ENCODE assay signal across 1 cellular context in the genomic region with DNA sequence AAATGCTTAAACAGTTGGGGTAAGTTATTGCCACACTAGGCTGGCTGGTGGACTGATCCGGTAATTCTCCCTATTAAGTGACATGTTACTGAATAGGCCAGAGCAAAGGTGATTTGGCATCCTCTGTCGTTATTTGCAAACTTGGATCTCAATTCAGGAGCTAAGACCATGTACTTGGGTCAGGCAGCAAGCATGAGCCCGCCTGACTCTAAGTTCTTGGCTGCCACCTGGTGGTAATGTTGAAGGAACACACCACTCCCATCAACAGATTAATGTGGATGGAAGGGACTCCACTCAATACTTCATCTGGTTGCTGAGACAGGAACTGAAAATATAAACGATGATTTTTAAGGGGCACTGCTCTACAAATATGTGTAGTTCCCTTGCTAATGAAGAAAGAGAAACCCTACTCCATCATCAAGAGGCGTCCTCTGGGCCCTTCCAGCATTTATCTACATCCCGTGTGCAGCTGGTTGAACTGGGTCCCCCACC.
TF ChIP-seq lines count a peak whose summit lies in the region.

No MANE protein-coding gene starts in this region.

TF ChIP-seq in HepG2, 621 proteins besides CTCF, POLR2A, EP300 and RAD21 (continued from another document and continues in another):
- TF ChIP-seq ZFP1 (CRISPR knock-in tag; IDR thresholded peaks at IDR 0.05) (0 out of 2 replicates have a peak, but pooled peaks have one; percentile 29), KDM2A (CRISPR knock-in tag; IDR thresholded peaks at IDR 0.05; ENCODE audit: borderline replicate concordance, low read depth) (peak; percentile 71), SIX1 (CRISPR knock-in tag; IDR thresholded peaks at IDR 0.05; ENCODE audit: borderline replicate concordance) (0 out of 2 replicates have a peak, but pooled peaks have one; percentile 40), CENPX (CRISPR knock-in tag; IDR thresholded peaks at IDR 0.05) (no peak), ARNT2 (CRISPR knock-in tag; IDR thresholded peaks at IDR 0.05; ENCODE audit: low read depth) (0 out of 2 replicates have a peak, but pooled peaks have one; percentile 61), ZIK1 (CRISPR knock-in tag; IDR thresholded peaks at IDR 0.05; ENCODE audit: borderline replicate concordance, low read depth) (0 out of 2 replicates have a peak, but pooled peaks have one; percentile 45), SNAPC2 (CRISPR knock-in tag; IDR thresholded peaks at IDR 0.05) (no peak), MIER2 (CRISPR knock-in tag; IDR thresholded peaks at IDR 0.05) (peak; percentile 80; the same call in 1 of the 2 replicates), ZNF331 (CRISPR knock-in tag; IDR thresholded peaks at IDR 0.05) (0 out of 2 replicates have a peak, but pooled peaks have one; percentile 52), ZNF598 (CRISPR knock-in tag; IDR thresholded peaks at IDR 0.05; ENCODE audit: borderline replicate concordance) (peak; percentile 79; the same call in 1 of the 2 replicates), FOXC1 (CRISPR knock-in tag; IDR thresholded peaks at IDR 0.05; ENCODE audit: borderline replicate concordance) (peak; percentile 51; the same call in 1 of the 2 replicates), POGZ (CRISPR knock-in tag; IDR thresholded peaks at IDR 0.05) (no peak), EEA1 (CRISPR knock-in tag; IDR thresholded peaks at IDR 0.05; ENCODE audit: borderline replicate concordance) (no peak), FOSL2 (CRISPR knock-in tag; IDR thresholded peaks at IDR 0.05) (peak; percentile 44), HOXA9 (CRISPR knock-in tag; IDR thresholded peaks at IDR 0.05; ENCODE audit: borderline replicate concordance) (no peak), GPN1 (CRISPR knock-in tag; IDR thresholded peaks at IDR 0.05; ENCODE audit: borderline replicate concordance) (no peak), SMAD9 (CRISPR knock-in tag; IDR thresholded peaks at IDR 0.05) (no peak), ZNF879 (CRISPR knock-in tag; IDR thresholded peaks at IDR 0.05) (no peak), ZBTB20 (CRISPR knock-in tag; IDR thresholded peaks at IDR 0.05; ENCODE audit: borderline replicate concordance, low read depth) (peak; percentile 70; the same call in 1 of the 2 replicates), RBFOX2 (IDR thresholded peaks at IDR 0.05; ENCODE audit: low read depth, low read length) (no peak), JUN (CRISPR knock-in tag; IDR thresholded peaks at IDR 0.05) (peak; percentile 47; the same call in 1 of the 2 replicates), ZNF83 (CRISPR knock-in tag; IDR thresholded peaks at IDR 0.05; ENCODE audit: borderline replicate concordance) (0 out of 2 replicates have a peak, but pooled peaks have one; percentile 26), MED1 (CRISPR knock-in tag; IDR thresholded peaks at IDR 0.05) (peak; percentile 31; the same call in 1 of the 2 replicates), CEBPB (IDR thresholded peaks at IDR 0.05; ENCODE audit: borderline replicate concordance, low read depth, low read length) (peak; percentile 27; the same call in 1 of the 2 replicates), ZNF781 (CRISPR knock-in tag; IDR thresholded peaks at IDR 0.05; ENCODE audit: borderline replicate concordance, not compliant biosample characterization) (peak; percentile 24), SP5 (CRISPR knock-in tag; IDR thresholded peaks at IDR 0.05; ENCODE audit: borderline replicate concordance, low read depth) (0 out of 2 replicates have a peak, but pooled peaks have one; percentile 28), ZSCAN29 (CRISPR knock-in tag; conservative IDR thresholded peaks at IDR 0.05) (no peak), RCOR2 (CRISPR knock-in tag; IDR thresholded peaks at IDR 0.05) (0 out of 2 replicates have a peak, but pooled peaks have one; percentile 48), TARDBP (CRISPR knock-in tag; IDR thresholded peaks at IDR 0.05) (0 out of 2 replicates have a peak, but pooled peaks have one; percentile 54)
- TF ChIP-seq, protein P1, sequence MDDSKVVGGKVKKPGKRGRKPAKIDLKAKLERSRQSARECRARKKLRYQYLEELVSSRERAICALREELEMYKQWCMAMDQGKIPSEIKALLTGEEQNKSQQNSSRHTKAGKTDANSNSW (CRISPR knock-in tag; IDR thresholded peaks at IDR 0.05; ENCODE audit: borderline replicate concordance) = no peak
- TF ChIP-seq, protein P2, sequence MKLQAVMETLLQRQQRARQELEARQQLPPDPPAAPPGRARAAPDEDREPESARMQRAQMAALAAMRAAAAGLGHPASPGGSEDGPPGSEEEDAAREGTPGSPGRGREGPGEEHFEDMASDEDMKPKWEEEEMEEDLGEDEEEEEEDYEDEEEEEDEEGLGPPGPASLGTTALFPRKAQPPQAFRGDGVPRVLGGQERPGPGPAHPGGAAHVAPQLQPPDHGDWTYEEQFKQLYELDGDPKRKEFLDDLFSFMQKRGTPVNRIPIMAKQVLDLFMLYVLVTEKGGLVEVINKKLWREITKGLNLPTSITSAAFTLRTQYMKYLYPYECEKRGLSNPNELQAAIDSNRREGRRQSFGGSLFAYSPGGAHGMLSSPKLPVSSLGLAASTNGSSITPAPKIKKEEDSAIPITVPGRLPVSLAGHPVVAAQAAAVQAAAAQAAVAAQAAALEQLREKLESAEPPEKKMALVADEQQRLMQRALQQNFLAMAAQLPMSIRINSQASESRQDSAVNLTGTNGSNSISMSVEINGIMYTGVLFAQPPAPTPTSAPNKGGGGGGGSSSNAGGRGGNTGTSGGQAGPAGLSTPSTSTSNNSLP (IDR thresholded peaks at IDR 0.05; ENCODE audit: low read depth, low read length) = peak; percentile 92
- TF ChIP-seq, protein P3, sequence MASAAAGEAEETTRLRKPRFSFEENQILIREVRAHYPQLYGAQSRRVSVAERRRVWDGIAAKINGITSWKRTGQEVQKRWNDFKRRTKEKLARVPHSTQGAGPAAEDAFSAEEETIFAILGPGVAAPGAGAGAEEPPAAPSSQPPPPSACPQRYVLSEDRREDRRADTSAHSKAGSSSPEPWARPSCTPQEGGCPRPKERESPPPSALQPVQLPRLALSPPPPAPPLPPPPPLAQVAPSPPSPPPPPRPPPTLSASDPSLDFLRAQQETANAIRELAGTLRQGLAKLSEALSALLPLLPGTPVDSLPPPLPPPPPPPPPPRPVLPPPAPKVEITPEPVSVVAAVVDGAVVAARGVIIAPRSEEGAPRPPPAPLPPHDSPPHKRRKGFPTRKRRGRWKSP (CRISPR knock-in tag; IDR thresholded peaks at IDR 0.05) = 0 out of 2 replicates have a peak, but pooled peaks have one; percentile 10
- TF ChIP-seq, protein P4, sequence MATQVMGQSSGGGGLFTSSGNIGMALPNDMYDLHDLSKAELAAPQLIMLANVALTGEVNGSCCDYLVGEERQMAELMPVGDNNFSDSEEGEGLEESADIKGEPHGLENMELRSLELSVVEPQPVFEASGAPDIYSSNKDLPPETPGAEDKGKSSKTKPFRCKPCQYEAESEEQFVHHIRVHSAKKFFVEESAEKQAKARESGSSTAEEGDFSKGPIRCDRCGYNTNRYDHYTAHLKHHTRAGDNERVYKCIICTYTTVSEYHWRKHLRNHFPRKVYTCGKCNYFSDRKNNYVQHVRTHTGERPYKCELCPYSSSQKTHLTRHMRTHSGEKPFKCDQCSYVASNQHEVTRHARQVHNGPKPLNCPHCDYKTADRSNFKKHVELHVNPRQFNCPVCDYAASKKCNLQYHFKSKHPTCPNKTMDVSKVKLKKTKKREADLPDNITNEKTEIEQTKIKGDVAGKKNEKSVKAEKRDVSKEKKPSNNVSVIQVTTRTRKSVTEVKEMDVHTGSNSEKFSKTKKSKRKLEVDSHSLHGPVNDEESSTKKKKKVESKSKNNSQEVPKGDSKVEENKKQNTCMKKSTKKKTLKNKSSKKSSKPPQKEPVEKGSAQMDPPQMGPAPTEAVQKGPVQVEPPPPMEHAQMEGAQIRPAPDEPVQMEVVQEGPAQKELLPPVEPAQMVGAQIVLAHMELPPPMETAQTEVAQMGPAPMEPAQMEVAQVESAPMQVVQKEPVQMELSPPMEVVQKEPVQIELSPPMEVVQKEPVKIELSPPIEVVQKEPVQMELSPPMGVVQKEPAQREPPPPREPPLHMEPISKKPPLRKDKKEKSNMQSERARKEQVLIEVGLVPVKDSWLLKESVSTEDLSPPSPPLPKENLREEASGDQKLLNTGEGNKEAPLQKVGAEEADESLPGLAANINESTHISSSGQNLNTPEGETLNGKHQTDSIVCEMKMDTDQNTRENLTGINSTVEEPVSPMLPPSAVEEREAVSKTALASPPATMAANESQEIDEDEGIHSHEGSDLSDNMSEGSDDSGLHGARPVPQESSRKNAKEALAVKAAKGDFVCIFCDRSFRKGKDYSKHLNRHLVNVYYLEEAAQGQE (IDR thresholded peaks at IDR 0.05; ENCODE audit: borderline replicate concordance in 1 of 2, low read depth in 1 of 2, low read length in 2 of 2) = no peak
- TF ChIP-seq, protein P5, sequence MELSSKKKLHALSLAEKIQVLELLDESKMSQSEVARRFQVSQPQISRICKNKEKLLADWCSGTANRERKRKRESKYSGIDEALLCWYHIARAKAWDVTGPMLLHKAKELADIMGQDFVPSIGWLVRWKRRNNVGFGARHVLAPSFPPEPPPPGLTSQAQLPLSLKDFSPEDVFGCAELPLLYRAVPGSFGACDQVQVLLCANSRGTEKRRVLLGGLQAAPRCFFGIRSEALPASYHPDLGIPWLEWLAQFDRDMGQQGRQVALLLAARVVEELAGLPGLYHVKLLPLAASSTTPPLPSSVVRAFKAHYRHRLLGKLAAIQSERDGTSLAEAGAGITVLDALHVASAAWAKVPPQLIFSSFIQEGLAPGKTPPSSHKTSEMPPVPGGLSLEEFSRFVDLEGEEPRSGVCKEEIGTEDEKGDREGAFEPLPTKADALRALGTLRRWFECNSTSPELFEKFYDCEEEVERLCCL (CRISPR knock-in tag; IDR thresholded peaks at IDR 0.05; ENCODE audit: borderline replicate concordance) = no peak
- TF ChIP-seq, protein P6, sequence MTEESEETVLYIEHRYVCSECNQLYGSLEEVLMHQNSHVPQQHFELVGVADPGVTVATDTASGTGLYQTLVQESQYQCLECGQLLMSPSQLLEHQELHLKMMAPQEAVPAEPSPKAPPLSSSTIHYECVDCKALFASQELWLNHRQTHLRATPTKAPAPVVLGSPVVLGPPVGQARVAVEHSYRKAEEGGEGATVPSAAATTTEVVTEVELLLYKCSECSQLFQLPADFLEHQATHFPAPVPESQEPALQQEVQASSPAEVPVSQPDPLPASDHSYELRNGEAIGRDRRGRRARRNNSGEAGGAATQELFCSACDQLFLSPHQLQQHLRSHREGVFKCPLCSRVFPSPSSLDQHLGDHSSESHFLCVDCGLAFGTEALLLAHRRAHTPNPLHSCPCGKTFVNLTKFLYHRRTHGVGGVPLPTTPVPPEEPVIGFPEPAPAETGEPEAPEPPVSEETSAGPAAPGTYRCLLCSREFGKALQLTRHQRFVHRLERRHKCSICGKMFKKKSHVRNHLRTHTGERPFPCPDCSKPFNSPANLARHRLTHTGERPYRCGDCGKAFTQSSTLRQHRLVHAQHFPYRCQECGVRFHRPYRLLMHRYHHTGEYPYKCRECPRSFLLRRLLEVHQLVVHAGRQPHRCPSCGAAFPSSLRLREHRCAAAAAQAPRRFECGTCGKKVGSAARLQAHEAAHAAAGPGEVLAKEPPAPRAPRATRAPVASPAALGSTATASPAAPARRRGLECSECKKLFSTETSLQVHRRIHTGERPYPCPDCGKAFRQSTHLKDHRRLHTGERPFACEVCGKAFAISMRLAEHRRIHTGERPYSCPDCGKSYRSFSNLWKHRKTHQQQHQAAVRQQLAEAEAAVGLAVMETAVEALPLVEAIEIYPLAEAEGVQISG (CRISPR knock-in tag; IDR thresholded peaks at IDR 0.05) = peak; percentile 40; the same call in 1 of the 2 replicates
- TF ChIP-seq, protein P7, sequence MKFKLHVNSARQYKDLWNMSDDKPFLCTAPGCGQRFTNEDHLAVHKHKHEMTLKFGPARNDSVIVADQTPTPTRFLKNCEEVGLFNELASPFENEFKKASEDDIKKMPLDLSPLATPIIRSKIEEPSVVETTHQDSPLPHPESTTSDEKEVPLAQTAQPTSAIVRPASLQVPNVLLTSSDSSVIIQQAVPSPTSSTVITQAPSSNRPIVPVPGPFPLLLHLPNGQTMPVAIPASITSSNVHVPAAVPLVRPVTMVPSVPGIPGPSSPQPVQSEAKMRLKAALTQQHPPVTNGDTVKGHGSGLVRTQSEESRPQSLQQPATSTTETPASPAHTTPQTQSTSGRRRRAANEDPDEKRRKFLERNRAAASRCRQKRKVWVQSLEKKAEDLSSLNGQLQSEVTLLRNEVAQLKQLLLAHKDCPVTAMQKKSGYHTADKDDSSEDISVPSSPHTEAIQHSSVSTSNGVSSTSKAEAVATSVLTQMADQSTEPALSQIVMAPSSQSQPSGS (CRISPR knock-in tag; IDR thresholded peaks at IDR 0.05) = peak; percentile 70
- TF ChIP-seq, protein P8, sequence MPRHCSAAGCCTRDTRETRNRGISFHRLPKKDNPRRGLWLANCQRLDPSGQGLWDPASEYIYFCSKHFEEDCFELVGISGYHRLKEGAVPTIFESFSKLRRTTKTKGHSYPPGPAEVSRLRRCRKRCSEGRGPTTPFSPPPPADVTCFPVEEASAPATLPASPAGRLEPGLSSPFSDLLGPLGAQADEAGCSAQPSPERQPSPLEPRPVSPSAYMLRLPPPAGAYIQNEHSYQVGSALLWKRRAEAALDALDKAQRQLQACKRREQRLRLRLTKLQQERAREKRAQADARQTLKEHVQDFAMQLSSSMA (CRISPR knock-in tag; IDR thresholded peaks at IDR 0.05) = peak; percentile 83; the same call in 1 of the 2 replicates
- TF ChIP-seq, protein P9, sequence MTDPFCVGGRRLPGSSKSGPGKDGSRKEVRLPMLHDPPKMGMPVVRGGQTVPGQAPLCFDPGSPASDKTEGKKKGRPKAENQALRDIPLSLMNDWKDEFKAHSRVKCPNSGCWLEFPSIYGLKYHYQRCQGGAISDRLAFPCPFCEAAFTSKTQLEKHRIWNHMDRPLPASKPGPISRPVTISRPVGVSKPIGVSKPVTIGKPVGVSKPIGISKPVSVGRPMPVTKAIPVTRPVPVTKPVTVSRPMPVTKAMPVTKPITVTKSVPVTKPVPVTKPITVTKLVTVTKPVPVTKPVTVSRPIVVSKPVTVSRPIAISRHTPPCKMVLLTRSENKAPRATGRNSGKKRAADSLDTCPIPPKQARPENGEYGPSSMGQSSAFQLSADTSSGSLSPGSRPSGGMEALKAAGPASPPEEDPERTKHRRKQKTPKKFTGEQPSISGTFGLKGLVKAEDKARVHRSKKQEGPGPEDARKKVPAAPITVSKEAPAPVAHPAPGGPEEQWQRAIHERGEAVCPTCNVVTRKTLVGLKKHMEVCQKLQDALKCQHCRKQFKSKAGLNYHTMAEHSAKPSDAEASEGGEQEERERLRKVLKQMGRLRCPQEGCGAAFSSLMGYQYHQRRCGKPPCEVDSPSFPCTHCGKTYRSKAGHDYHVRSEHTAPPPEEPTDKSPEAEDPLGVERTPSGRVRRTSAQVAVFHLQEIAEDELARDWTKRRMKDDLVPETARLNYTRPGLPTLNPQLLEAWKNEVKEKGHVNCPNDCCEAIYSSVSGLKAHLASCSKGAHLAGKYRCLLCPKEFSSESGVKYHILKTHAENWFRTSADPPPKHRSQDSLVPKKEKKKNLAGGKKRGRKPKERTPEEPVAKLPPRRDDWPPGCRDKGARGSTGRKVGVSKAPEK (CRISPR knock-in tag; IDR thresholded peaks at IDR 0.05; ENCODE audit: borderline replicate concordance) = peak; percentile 93; the same call in 1 of the 2 replicates
